ENCODE assay signal across 1 cellular context in genomic region chr16:69703638-69704037, GRCh38.
TF ChIP-seq lines count a peak whose summit lies in the region.

No MANE protein-coding gene starts in this region.

TF ChIP-seq in K562, 482 proteins besides CTCF, POLR2A, EP300 and RAD21:
- TF ChIP-seq NRF1 (conservative IDR thresholded peaks at IDR 0.05 in 1 of 2, IDR thresholded peaks at IDR 0.05 in 1 of 2) (no peak), ARID3B (CRISPR knock-in tag; IDR thresholded peaks at IDR 0.05; ENCODE audit: borderline replicate concordance) (no peak), STAT6 (CRISPR knock-in tag; IDR thresholded peaks at IDR 0.05) (no peak), TRIM28 (IDR thresholded peaks at IDR 0.05) (no peak), ZBTB34 (CRISPR knock-in tag; IDR thresholded peaks at IDR 0.05) (no peak), KLF10 (CRISPR knock-in tag; IDR thresholded peaks at IDR 0.05) (no peak), U2AF2 (optimal IDR thresholded peaks at IDR 0.05; ENCODE audit: low read depth, low read length) (no peak), RFX5 (IDR thresholded peaks at IDR 0.05; ENCODE audit: low read depth, low read length) (no peak)
